1 cellular context compared by ENCODE assay signal in the genomic region with DNA sequence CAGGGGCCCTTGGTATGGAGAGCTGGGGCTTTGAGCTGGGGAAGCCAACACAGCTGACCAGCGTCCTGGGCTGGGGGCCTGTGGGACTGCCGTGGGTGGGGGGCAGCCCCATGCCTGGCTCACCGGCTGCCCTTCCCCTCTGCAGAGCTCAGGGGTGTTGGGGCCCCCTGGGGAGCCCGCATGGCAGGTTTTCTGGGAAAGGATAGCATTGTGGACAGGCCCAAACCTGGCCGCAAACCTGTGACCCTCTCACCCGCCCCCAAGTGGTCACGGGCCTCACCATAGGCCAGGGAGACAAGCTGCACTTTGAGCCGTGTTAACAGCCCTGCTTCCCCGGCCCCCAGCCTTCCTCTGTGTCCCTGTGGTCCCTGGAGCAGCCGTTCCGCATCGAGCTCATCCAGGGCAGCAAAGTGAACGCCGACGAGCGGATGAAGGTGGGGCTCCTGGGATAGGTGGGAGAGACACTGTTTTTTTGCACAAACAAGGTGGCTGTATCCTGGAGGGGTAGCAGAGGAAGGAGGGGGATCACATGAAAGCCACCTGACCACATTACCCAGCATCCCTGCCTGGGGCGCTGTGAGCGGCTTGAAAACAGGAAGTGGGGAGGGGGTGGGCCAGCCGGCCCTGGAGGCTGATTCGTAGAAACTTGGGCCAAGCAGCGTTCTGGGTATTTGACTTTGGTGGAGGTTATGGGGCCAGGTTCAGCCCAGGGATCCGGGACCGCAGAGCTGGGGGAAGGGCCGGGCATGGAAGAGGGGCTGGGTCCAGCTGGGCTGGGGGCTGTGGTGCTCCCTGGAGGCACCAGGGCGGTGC.
A peak's percentile ranks its signal among the peaks of the same experiment; 100 is the strongest.
TF ChIP-seq lines count a peak whose summit lies in the region.

No MANE protein-coding gene starts in this region.

TF ChIP-seq in K562, 482 proteins besides CTCF, POLR2A, EP300 and RAD21 (continued from another document and continues in another):
- TF ChIP-seq FOXA1 (IDR thresholded peaks at IDR 0.05; ENCODE audit: borderline replicate concordance) (no peak), SMARCC2 (IDR thresholded peaks at IDR 0.05; ENCODE audit: low read depth) (no peak; the same call in 1 of the 2 replicates), CHD1 (IDR thresholded peaks at IDR 0.05; ENCODE audit: low read length) (peak; percentile 67), RUNX1 (IDR thresholded peaks at IDR 0.05; ENCODE audit: low read depth) (no peak; the same call in 1 of the 2 replicates), BRCA1 (IDR thresholded peaks at IDR 0.05) (no peak), BRCA1 (CRISPR knock-in tag; IDR thresholded peaks at IDR 0.05) (no peak), ZNF324 (CRISPR knock-in tag; IDR thresholded peaks at IDR 0.05) (0 out of 2 replicates have a peak, but pooled peaks have one; percentile 18), CAMTA2 (CRISPR knock-in tag; conservative IDR thresholded peaks at IDR 0.05) (no peak), ARHGAP35 (IDR thresholded peaks at IDR 0.05; ENCODE audit: partially characterized antibody) (no peak), LEF1 (IDR thresholded peaks at IDR 0.05) (peak; percentile 82), CCAR2 (IDR thresholded peaks at IDR 0.05; ENCODE audit: low read depth, low read length) (no peak), RBM22 (IDR thresholded peaks at IDR 0.05; ENCODE audit: low read depth, low read length, poor library complexity, severe bottlenecking) (no peak), ZC3H11A (IDR thresholded peaks at IDR 0.05; ENCODE audit: low read depth, low read length) (no peak), ZNF75A (CRISPR knock-in tag; IDR thresholded peaks at IDR 0.05) (peak; percentile 59; the same call in 1 of the 2 replicates), KDM4B (IDR thresholded peaks at IDR 0.05; ENCODE audit: borderline replicate concordance in 2 of 2, low read depth in 1 of 2) (peak in 1 of 2 experiments; percentile 91; a peak in 1 of 4 replicates), ZNF384 (IDR thresholded peaks at IDR 0.05; ENCODE audit: low read depth, low read length) (peak; percentile 45; the same call in 1 of the 2 replicates)
- TF ChIP-seq, protein P1, sequence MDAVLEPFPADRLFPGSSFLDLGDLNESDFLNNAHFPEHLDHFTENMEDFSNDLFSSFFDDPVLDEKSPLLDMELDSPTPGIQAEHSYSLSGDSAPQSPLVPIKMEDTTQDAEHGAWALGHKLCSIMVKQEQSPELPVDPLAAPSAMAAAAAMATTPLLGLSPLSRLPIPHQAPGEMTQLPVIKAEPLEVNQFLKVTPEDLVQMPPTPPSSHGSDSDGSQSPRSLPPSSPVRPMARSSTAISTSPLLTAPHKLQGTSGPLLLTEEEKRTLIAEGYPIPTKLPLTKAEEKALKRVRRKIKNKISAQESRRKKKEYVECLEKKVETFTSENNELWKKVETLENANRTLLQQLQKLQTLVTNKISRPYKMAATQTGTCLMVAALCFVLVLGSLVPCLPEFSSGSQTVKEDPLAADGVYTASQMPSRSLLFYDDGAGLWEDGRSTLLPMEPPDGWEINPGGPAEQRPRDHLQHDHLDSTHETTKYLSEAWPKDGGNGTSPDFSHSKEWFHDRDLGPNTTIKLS (IDR thresholded peaks at IDR 0.05; ENCODE audit: borderline replicate concordance, low read depth) = peak; percentile 63; the same call in 1 of the 2 replicates
- TF ChIP-seq, protein P2, sequence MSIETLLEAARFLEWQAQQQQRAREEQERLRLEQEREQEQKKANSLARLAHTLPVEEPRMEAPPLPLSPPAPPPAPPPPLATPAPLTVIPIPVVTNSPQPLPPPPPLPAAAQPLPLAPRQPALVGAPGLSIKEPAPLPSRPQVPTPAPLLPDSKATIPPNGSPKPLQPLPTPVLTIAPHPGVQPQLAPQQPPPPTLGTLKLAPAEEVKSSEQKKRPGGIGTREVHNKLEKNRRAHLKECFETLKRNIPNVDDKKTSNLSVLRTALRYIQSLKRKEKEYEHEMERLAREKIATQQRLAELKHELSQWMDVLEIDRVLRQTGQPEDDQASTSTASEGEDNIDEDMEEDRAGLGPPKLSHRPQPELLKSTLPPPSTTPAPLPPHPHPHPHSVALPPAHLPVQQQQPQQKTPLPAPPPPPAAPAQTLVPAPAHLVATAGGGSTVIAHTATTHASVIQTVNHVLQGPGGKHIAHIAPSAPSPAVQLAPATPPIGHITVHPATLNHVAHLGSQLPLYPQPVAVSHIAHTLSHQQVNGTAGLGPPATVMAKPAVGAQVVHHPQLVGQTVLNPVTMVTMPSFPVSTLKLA (conservative IDR thresholded peaks at IDR 0.05) = peak; percentile 73 to 91
- TF ChIP-seq, protein P3, sequence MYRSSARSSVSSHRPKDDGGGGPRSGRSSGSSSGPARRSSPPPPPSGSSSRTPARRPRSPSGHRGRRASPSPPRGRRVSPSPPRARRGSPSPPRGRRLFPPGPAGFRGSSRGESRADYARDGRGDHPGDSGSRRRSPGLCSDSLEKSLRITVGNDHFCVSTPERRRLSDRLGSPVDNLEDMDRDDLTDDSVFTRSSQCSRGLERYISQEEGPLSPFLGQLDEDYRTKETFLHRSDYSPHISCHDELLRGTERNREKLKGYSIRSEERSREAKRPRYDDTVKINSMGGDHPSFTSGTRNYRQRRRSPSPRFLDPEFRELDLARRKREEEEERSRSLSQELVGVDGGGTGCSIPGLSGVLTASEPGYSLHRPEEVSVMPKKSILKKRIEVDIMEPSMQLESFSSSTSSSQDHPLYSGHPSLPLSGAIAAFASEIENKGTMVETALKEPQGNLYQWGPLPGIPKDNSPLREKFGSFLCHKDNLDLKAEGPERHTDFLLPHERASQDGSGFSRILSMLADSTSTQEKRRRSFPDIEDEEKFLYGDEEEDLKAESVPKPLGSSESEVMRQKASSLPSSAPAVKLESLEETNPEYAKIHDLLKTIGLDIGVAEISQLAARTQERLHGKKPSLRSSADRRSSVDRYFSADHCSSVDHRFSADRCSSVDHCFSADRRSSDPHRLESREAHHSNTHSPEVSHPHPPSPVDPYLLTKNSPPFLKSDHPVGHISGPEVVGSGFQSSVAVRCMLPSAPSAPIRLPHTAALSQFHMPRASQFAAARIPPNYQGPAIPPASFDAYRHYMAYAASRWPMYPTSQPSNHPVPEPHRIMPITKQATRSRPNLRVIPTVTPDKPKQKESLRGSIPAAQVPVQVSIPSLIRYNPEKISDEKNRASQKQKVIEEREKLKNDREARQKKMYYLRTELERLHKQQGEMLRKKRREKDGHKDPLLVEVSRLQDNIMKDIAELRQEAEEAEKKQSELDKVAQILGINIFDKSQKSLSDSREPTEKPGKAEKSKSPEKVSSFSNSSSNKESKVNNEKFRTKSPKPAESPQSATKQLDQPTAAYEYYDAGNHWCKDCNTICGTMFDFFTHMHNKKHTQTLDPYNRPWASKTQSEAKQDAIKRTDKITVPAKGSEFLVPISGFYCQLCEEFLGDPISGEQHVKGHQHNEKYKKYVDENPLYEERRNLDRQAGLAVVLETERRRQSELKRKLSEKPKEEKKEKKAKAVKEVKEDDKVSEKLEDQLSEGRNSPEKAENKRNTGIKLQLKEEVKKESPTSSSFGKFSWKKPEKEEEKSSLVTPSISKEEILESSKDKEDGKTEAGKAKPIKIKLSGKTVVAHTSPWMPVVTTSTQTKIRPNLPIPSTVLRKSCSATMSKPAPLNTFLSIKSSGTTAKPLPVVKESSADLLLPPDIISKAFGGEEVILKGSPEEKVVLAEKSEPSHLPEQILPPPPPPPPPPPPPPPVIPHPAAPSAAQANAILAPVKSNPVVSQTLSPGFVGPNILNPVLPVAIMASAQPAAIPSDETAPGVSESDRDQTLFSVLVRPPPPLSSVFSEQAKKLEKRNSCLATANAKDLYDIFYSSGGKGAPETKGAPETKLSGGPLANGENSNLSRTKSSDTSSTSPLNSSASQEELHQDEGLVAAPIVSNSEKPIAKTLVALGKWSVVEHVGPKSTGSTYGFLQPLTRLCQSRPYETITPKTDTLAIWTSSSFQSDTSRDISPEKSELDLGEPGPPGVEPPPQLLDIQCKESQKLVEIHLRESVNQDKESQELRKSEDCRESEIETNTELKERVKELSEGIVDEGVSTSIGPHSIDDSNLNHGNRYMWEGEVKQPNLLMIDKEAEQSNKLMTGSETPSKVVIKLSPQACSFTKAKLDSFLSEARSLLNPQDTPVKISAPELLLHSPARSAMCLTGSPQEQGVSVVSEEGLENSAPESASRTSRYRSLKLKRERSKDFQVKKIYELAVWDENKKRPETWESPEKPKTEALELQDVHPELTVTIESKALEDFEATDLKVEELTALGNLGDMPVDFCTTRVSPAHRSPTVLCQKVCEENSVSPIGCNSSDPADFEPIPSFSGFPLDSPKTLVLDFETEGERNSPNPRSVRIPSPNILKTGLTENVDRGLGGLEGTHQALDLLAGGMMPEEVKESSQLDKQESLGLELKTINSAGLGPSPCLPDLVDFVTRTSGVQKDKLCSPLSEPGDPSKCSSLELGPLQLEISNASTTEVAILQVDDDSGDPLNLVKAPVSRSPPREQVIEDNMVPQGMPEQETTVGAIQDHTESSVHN (IDR thresholded peaks at IDR 0.05; ENCODE audit: borderline replicate concordance in 1 of 2, low read depth in 1 of 2) = peak in 1 of 2 experiments; percentile 82; a peak in 2 of 4 replicates
- TF ChIP-seq, protein P4, sequence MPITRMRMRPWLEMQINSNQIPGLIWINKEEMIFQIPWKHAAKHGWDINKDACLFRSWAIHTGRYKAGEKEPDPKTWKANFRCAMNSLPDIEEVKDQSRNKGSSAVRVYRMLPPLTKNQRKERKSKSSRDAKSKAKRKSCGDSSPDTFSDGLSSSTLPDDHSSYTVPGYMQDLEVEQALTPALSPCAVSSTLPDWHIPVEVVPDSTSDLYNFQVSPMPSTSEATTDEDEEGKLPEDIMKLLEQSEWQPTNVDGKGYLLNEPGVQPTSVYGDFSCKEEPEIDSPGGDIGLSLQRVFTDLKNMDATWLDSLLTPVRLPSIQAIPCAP (CRISPR knock-in tag; IDR thresholded peaks at IDR 0.05; ENCODE audit: borderline replicate concordance) = no peak
- TF ChIP-seq, protein P5, sequence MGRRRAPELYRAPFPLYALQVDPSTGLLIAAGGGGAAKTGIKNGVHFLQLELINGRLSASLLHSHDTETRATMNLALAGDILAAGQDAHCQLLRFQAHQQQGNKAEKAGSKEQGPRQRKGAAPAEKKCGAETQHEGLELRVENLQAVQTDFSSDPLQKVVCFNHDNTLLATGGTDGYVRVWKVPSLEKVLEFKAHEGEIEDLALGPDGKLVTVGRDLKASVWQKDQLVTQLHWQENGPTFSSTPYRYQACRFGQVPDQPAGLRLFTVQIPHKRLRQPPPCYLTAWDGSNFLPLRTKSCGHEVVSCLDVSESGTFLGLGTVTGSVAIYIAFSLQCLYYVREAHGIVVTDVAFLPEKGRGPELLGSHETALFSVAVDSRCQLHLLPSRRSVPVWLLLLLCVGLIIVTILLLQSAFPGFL (CRISPR knock-in tag; IDR thresholded peaks at IDR 0.05) = no peak
- TF ChIP-seq, protein P6, sequence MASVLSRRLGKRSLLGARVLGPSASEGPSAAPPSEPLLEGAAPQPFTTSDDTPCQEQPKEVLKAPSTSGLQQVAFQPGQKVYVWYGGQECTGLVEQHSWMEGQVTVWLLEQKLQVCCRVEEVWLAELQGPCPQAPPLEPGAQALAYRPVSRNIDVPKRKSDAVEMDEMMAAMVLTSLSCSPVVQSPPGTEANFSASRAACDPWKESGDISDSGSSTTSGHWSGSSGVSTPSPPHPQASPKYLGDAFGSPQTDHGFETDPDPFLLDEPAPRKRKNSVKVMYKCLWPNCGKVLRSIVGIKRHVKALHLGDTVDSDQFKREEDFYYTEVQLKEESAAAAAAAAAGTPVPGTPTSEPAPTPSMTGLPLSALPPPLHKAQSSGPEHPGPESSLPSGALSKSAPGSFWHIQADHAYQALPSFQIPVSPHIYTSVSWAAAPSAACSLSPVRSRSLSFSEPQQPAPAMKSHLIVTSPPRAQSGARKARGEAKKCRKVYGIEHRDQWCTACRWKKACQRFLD (CRISPR knock-in tag; IDR thresholded peaks at IDR 0.05) = peak; percentile 83
- TF ChIP-seq, protein P7, sequence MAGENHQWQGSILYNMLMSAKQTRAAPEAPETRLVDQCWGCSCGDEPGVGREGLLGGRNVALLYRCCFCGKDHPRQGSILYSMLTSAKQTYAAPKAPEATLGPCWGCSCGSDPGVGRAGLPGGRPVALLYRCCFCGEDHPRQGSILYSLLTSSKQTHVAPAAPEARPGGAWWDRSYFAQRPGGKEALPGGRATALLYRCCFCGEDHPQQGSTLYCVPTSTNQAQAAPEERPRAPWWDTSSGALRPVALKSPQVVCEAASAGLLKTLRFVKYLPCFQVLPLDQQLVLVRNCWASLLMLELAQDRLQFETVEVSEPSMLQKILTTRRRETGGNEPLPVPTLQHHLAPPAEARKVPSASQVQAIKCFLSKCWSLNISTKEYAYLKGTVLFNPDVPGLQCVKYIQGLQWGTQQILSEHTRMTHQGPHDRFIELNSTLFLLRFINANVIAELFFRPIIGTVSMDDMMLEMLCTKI (IDR thresholded peaks at IDR 0.05; ENCODE audit: partially characterized antibody) = no peak
- TF ChIP-seq, protein P8, sequence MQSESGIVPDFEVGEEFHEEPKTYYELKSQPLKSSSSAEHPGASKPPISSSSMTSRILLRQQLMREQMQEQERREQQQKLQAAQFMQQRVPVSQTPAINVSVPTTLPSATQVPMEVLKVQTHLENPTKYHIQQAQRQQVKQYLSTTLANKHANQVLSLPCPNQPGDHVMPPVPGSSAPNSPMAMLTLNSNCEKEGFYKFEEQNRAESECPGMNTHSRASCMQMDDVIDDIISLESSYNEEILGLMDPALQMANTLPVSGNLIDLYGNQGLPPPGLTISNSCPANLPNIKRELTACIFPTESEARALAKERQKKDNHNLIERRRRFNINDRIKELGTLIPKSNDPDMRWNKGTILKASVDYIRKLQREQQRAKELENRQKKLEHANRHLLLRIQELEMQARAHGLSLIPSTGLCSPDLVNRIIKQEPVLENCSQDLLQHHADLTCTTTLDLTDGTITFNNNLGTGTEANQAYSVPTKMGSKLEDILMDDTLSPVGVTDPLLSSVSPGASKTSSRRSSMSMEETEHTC (IDR thresholded peaks at IDR 0.05) = peak; percentile 94
- TF ChIP-seq, protein P9, sequence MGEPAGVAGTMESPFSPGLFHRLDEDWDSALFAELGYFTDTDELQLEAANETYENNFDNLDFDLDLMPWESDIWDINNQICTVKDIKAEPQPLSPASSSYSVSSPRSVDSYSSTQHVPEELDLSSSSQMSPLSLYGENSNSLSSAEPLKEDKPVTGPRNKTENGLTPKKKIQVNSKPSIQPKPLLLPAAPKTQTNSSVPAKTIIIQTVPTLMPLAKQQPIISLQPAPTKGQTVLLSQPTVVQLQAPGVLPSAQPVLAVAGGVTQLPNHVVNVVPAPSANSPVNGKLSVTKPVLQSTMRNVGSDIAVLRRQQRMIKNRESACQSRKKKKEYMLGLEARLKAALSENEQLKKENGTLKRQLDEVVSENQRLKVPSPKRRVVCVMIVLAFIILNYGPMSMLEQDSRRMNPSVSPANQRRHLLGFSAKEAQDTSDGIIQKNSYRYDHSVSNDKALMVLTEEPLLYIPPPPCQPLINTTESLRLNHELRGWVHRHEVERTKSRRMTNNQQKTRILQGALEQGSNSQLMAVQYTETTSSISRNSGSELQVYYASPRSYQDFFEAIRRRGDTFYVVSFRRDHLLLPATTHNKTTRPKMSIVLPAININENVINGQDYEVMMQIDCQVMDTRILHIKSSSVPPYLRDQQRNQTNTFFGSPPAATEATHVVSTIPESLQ (CRISPR knock-in tag; IDR thresholded peaks at IDR 0.05) = no peak; the same call in 1 of the 2 replicates
